ENCODE assay signal across 1 cellular context in the genomic region with DNA sequence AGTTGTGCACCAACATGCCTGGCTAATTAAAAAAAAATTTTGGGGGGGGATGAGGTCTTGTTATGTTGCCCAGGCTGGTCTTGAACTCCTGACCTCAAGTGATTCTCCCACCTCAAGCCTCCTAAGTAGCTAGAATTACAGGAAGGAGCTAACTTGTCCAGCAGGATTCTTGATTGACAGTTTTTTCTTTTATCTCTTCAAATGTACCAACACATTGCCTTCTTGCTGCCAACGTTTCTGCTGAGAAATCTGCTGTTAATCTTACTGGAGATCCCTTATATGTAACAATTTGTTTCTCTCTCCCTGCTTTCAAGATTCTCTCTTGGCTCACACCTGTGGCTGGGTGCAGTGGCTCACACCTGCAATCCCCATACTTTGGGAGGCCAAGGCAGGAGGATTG.
TF ChIP-seq lines count a peak whose summit lies in the region.

No MANE protein-coding gene starts in this region.

TF ChIP-seq in HepG2, 621 proteins besides CTCF, POLR2A, EP300 and RAD21:
- TF ChIP-seq HMGA1 (CRISPR knock-in tag; conservative IDR thresholded peaks at IDR 0.05) (no peak), ZNF317 (CRISPR knock-in tag; IDR thresholded peaks at IDR 0.05) (peak; percentile 100), GPN1 (CRISPR knock-in tag; IDR thresholded peaks at IDR 0.05; ENCODE audit: borderline replicate concordance) (no peak), ZNF205 (CRISPR knock-in tag; IDR thresholded peaks at IDR 0.05) (no peak), SRY (CRISPR knock-in tag; IDR thresholded peaks at IDR 0.05) (no peak), HNRNPH1 (optimal IDR thresholded peaks at IDR 0.05; ENCODE audit: low read depth, low read length) (no peak), CEBPB (IDR thresholded peaks at IDR 0.05; ENCODE audit: borderline replicate concordance, low read depth, low read length) (no peak), YEATS2 (CRISPR knock-in tag; IDR thresholded peaks at IDR 0.05; ENCODE audit: borderline replicate concordance) (no peak), CBX5 (CRISPR knock-in tag; IDR thresholded peaks at IDR 0.05; ENCODE audit: borderline replicate concordance) (peak; percentile 42; the same call in 1 of the 2 replicates), NONO (IDR thresholded peaks at IDR 0.05) (no peak), NONO (CRISPR knock-in tag; conservative IDR thresholded peaks at IDR 0.05) (no peak), ZNF644 (CRISPR knock-in tag; IDR thresholded peaks at IDR 0.05; ENCODE audit: low read depth) (no peak), ZBTB1 (CRISPR knock-in tag; IDR thresholded peaks at IDR 0.05; ENCODE audit: borderline replicate concordance) (no peak), PHF8 (CRISPR knock-in tag; IDR thresholded peaks at IDR 0.05) (no peak), ZNF558 (CRISPR knock-in tag; IDR thresholded peaks at IDR 0.05; ENCODE audit: borderline replicate concordance) (no peak), ATF7 (IDR thresholded peaks at IDR 0.05) (no peak), ATF7 (CRISPR knock-in tag; IDR thresholded peaks at IDR 0.05) (no peak)
- TF ChIP-seq, protein P1, sequence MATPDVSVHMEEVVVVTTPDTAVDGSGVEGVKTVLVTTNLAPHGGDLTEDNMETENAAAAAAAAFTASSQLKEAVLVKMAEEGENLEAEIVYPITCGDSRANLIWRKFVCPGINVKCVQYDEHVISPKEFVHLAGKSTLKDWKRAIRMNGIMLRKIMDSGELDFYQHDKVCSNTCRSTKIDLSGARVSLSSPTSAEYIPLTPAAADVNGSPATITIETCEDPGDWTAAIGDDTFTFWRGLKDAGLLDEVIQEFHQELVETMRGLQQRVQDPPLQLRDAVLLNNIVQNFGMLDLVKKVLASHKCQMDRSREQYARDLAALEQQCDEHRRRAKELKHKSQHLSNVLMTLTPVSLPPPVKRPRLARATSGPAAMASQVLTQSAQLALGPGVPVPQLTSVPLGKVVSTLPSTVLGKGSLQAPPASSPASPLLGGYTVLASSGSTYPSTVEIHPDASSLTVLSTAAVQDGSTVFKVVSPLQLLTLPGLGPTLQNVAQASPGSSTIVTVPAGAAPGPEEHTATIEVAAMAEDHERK (CRISPR knock-in tag; IDR thresholded peaks at IDR 0.05; ENCODE audit: low read depth) = no peak
- TF ChIP-seq, protein P2, sequence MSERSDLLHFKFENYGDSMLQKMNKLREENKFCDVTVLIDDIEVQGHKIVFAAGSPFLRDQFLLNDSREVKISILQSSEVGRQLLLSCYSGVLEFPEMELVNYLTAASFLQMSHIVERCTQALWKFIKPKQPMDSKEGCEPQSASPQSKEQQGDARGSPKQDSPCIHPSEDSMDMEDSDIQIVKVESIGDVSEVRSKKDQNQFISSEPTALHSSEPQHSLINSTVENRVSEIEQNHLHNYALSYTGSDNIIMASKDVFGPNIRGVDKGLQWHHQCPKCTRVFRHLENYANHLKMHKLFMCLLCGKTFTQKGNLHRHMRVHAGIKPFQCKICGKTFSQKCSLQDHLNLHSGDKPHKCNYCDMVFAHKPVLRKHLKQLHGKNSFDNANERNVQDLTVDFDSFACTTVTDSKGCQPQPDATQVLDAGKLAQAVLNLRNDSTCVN (CRISPR knock-in tag; IDR thresholded peaks at IDR 0.05; ENCODE audit: borderline replicate concordance) = no peak
- TF ChIP-seq, protein P3, sequence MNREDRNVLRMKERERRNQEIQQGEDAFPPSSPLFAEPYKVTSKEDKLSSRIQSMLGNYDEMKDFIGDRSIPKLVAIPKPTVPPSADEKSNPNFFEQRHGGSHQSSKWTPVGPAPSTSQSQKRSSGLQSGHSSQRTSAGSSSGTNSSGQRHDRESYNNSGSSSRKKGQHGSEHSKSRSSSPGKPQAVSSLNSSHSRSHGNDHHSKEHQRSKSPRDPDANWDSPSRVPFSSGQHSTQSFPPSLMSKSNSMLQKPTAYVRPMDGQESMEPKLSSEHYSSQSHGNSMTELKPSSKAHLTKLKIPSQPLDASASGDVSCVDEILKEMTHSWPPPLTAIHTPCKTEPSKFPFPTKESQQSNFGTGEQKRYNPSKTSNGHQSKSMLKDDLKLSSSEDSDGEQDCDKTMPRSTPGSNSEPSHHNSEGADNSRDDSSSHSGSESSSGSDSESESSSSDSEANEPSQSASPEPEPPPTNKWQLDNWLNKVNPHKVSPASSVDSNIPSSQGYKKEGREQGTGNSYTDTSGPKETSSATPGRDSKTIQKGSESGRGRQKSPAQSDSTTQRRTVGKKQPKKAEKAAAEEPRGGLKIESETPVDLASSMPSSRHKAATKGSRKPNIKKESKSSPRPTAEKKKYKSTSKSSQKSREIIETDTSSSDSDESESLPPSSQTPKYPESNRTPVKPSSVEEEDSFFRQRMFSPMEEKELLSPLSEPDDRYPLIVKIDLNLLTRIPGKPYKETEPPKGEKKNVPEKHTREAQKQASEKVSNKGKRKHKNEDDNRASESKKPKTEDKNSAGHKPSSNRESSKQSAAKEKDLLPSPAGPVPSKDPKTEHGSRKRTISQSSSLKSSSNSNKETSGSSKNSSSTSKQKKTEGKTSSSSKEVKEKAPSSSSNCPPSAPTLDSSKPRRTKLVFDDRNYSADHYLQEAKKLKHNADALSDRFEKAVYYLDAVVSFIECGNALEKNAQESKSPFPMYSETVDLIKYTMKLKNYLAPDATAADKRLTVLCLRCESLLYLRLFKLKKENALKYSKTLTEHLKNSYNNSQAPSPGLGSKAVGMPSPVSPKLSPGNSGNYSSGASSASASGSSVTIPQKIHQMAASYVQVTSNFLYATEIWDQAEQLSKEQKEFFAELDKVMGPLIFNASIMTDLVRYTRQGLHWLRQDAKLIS (CRISPR knock-in tag; IDR thresholded peaks at IDR 0.05) = no peak
- TF ChIP-seq, protein P4, sequence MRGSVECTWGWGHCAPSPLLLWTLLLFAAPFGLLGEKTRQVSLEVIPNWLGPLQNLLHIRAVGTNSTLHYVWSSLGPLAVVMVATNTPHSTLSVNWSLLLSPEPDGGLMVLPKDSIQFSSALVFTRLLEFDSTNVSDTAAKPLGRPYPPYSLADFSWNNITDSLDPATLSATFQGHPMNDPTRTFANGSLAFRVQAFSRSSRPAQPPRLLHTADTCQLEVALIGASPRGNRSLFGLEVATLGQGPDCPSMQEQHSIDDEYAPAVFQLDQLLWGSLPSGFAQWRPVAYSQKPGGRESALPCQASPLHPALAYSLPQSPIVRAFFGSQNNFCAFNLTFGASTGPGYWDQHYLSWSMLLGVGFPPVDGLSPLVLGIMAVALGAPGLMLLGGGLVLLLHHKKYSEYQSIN (CRISPR knock-in tag; IDR thresholded peaks at IDR 0.05; ENCODE audit: borderline replicate concordance) = no peak
- TF ChIP-seq, protein P5, sequence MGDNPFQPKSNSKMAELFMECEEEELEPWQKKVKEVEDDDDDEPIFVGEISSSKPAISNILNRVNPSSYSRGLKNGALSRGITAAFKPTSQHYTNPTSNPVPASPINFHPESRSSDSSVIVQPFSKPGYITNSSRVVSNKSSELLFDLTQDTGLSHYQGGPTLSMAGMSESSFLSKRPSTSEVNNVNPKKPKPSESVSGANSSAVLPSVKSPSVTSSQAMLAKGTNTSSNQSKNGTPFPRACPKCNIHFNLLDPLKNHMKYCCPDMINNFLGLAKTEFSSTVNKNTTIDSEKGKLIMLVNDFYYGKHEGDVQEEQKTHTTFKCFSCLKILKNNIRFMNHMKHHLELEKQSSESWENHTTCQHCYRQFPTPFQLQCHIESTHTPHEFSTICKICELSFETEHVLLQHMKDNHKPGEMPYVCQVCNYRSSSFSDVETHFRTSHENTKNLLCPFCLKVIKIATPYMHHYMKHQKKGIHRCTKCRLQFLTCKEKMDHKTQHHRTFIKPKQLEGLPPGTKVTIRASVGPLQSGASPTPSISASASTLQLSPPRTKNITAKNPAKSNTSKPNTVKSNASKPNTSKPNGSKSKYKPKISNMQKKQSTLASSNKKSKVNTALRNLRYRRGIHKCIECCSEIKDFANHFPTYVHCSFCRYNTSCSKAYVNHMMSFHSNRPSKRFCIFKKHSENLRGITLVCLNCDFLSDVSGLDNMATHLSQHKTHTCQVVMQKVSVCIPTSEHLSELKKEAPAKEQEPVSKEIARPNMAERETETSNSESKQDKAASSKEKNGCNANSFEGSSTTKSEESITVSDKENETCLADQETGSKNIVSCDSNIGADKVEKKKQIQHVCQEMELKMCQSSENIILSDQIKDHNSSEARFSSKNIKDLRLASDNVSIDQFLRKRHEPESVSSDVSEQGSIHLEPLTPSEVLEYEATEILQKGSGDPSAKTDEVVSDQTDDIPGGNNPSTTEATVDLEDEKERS (CRISPR knock-in tag; IDR thresholded peaks at IDR 0.05) = 0 out of 2 replicates have a peak, but pooled peaks have one; percentile 61
- TF ChIP-seq, protein P6, sequence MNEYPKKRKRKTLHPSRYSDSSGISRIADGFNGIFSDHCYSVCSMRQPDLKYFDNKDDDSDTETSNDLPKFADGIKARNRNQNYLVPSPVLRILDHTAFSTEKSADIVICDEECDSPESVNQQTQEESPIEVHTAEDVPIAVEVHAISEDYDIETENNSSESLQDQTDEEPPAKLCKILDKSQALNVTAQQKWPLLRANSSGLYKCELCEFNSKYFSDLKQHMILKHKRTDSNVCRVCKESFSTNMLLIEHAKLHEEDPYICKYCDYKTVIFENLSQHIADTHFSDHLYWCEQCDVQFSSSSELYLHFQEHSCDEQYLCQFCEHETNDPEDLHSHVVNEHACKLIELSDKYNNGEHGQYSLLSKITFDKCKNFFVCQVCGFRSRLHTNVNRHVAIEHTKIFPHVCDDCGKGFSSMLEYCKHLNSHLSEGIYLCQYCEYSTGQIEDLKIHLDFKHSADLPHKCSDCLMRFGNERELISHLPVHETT (CRISPR knock-in tag; conservative IDR thresholded peaks at IDR 0.05) = no peak
- TF ChIP-seq, protein P7, sequence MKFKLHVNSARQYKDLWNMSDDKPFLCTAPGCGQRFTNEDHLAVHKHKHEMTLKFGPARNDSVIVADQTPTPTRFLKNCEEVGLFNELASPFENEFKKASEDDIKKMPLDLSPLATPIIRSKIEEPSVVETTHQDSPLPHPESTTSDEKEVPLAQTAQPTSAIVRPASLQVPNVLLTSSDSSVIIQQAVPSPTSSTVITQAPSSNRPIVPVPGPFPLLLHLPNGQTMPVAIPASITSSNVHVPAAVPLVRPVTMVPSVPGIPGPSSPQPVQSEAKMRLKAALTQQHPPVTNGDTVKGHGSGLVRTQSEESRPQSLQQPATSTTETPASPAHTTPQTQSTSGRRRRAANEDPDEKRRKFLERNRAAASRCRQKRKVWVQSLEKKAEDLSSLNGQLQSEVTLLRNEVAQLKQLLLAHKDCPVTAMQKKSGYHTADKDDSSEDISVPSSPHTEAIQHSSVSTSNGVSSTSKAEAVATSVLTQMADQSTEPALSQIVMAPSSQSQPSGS (CRISPR knock-in tag; IDR thresholded peaks at IDR 0.05) = no peak
- TF ChIP-seq, protein P8, sequence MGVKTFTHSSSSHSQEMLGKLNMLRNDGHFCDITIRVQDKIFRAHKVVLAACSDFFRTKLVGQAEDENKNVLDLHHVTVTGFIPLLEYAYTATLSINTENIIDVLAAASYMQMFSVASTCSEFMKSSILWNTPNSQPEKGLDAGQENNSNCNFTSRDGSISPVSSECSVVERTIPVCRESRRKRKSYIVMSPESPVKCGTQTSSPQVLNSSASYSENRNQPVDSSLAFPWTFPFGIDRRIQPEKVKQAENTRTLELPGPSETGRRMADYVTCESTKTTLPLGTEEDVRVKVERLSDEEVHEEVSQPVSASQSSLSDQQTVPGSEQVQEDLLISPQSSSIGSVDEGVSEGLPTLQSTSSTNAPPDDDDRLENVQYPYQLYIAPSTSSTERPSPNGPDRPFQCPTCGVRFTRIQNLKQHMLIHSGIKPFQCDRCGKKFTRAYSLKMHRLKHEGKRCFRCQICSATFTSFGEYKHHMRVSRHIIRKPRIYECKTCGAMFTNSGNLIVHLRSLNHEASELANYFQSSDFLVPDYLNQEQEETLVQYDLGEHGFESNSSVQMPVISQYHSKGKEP (CRISPR knock-in tag; IDR thresholded peaks at IDR 0.05) = no peak
